In the genomic region with DNA sequence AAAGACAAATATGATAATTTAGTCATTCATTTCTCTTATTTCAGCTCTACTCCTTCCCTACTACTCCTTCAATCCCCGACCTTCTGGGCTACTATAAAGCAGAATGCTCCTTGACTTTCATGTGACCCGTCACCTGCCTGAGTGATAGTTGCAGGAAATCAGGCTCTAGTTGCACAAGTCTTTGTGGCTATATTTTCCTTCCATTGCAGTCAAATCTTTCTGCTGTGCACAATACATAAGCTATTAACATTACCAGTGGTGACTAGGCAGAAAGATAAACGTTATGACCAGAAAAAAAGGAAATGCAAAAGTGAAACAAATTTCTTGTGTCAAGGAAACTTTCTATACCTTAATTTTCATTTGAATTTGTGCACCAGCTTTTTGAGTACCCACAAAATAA, we compare ENCODE assay signal across 2 cellular contexts.
TF ChIP-seq lines count a peak whose summit lies in the region.

No MANE protein-coding gene starts in this region.

TF ChIP-seq in SK-N-SH, 30 proteins besides CTCF, POLR2A, EP300 and RAD21 (continued from another document):
- no peak for TF ChIP-seq GABPA (IDR thresholded peaks at IDR 0.05; ENCODE audit: low read depth)
- TF ChIP-seq MEF2A (IDR thresholded peaks at IDR 0.05; ENCODE audit: borderline replicate concordance, low read depth) = no peak

TF ChIP-seq in SK-N-SH treated with all-trans-retinoic acid at 6 μM for 48 hours, 23 proteins besides CTCF, POLR2A, EP300 and RAD21 (continued from another document):
- TF ChIP-seq, protein P1, sequence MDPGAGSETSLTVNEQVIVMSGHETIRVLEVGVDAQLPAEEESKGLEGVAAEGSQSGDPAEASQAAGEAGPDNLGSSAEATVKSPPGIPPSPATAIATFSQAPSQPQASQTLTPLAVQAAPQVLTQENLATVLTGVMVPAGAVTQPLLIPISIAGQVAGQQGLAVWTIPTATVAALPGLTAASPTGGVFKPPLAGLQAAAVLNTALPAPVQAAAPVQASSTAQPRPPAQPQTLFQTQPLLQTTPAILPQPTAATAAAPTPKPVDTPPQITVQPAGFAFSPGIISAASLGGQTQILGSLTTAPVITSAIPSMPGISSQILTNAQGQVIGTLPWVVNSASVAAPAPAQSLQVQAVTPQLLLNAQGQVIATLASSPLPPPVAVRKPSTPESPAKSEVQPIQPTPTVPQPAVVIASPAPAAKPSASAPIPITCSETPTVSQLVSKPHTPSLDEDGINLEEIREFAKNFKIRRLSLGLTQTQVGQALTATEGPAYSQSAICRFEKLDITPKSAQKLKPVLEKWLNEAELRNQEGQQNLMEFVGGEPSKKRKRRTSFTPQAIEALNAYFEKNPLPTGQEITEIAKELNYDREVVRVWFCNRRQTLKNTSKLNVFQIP (CRISPR knock-in tag; IDR thresholded peaks at IDR 0.05; ENCODE audit: borderline replicate concordance, low read depth) = no peak
- TF ChIP-seq, protein P2, sequence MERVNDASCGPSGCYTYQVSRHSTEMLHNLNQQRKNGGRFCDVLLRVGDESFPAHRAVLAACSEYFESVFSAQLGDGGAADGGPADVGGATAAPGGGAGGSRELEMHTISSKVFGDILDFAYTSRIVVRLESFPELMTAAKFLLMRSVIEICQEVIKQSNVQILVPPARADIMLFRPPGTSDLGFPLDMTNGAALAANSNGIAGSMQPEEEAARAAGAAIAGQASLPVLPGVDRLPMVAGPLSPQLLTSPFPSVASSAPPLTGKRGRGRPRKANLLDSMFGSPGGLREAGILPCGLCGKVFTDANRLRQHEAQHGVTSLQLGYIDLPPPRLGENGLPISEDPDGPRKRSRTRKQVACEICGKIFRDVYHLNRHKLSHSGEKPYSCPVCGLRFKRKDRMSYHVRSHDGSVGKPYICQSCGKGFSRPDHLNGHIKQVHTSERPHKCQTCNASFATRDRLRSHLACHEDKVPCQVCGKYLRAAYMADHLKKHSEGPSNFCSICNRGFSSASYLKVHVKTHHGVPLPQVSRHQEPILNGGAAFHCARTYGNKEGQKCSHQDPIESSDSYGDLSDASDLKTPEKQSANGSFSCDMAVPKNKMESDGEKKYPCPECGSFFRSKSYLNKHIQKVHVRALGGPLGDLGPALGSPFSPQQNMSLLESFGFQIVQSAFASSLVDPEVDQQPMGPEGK (CRISPR knock-in tag; IDR thresholded peaks at IDR 0.05; ENCODE audit: borderline replicate concordance) = no peak
- TF ChIP-seq RARB (CRISPR knock-in tag; IDR thresholded peaks at IDR 0.05) (no peak), OSR1 (CRISPR knock-in tag; IDR thresholded peaks at IDR 0.05) (no peak), PPARA (CRISPR knock-in tag; IDR thresholded peaks at IDR 0.05; ENCODE audit: borderline replicate concordance) (no peak), ESRRG (CRISPR knock-in tag; IDR thresholded peaks at IDR 0.05) (no peak), ZFP30 (CRISPR knock-in tag; IDR thresholded peaks at IDR 0.05) (no peak)
- TF ChIP-seq, protein P3, sequence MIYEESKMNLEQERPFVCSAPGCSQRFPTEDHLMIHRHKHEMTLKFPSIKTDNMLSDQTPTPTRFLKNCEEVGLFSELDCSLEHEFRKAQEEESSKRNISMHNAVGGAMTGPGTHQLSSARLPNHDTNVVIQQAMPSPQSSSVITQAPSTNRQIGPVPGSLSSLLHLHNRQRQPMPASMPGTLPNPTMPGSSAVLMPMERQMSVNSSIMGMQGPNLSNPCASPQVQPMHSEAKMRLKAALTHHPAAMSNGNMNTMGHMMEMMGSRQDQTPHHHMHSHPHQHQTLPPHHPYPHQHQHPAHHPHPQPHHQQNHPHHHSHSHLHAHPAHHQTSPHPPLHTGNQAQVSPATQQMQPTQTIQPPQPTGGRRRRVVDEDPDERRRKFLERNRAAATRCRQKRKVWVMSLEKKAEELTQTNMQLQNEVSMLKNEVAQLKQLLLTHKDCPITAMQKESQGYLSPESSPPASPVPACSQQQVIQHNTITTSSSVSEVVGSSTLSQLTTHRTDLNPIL (CRISPR knock-in tag; IDR thresholded peaks at IDR 0.05; ENCODE audit: low read depth) = no peak
- TF ChIP-seq, protein P4, sequence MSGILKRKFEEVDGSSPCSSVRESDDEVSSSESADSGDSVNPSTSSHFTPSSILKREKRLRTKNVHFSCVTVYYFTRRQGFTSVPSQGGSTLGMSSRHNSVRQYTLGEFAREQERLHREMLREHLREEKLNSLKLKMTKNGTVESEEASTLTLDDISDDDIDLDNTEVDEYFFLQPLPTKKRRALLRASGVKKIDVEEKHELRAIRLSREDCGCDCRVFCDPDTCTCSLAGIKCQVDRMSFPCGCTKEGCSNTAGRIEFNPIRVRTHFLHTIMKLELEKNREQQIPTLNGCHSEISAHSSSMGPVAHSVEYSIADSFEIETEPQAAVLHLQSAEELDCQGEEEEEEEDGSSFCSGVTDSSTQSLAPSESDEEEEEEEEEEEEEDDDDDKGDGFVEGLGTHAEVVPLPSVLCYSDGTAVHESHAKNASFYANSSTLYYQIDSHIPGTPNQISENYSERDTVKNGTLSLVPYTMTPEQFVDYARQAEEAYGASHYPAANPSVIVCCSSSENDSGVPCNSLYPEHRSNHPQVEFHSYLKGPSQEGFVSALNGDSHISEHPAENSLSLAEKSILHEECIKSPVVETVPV (CRISPR knock-in tag; IDR thresholded peaks at IDR 0.05) = no peak
